ENCODE assay signal across 11 cellular contexts in genomic region chr3:100496711-100497261, GRCh38. TPM values are rescaled to one million over a fixed set of nuclear protein-coding genes. Genes with fewer than 3 reads are reported as not detected.
DNase-seq lines count a peak whose midpoint lies in the region; ATAC-seq and TF ChIP-seq lines count a peak whose summit lies in the region.
"Had no signal": no experiment of that assay in that cellular context is flagged by ENCODE, and none has a peak within 500 bp of the region (broad histone marks: within the 10 kb centered on the region; RNA-seq: fewer than 3 reads in every experiment).

No MANE protein-coding gene starts in this region.

- H3K27ac Mint-ChIP-seq in endodermal cell (no peak overlapping the region), GM23338 (no peak overlapping the region)
- no peak overlapping the region for H3K27ac Mint-ChIP-seq in activated CD4-positive, alpha-beta T cell treated with anti-CD3 and anti-CD28 coated beads, Interleukin-2, amount 10 ng/mL, durations not matched to agents 24 days and 14 days
- no peak overlapping the region for H3K27ac Mint-ChIP-seq in activated CD4-positive, alpha-beta memory T cell treated with anti-CD3 and anti-CD28 coated beads for 36 hours

- H3K27me3 ChIP-seq in endodermal cell (ENCODE audit: control insufficient read depth, insufficient read depth, low read length, poor library complexity, severe bottlenecking) (no peaks in the 10 kb centered on the region), GM23338 (ENCODE audit: insufficient read depth) (no peaks in the 10 kb centered on the region)
- H3K27me3 ChIP-seq: esophagus muscularis mucosa had no signal

- no peaks in the 10 kb centered on the region for H3F3A ChIP-seq in GM23338 (replicated peaks; ENCODE audit: low read depth)

- CTCF ChIA-PET in activated CD4-positive, alpha-beta memory T cell treated with anti-CD3 and anti-CD28 coated beads for 36 hours (lab: Charles Lee) = interaction anchor here (0.6 kb wide), 1 partner anchor 1305 kb away, joined by 4 read pairs; no protein-coding TSS in a partner anchor

- H3K4me3 ChIP-seq in endodermal cell (ENCODE audit: low read length) (no peak overlapping the region), GM23338 (no peak overlapping the region)
- H3K4me3 ChIP-seq: esophagus muscularis mucosa, prostate gland had no signal

- H3K36me3 ChIP-seq in endodermal cell (ENCODE audit: control insufficient read depth, insufficient read depth, low read length) = no peaks in the 10 kb centered on the region
- no peaks in the 10 kb centered on the region for H3K36me3 ChIP-seq in GM23338 (ENCODE audit: insufficient read depth)
- H3K36me3 ChIP-seq: esophagus muscularis mucosa, prostate gland had no signal

- H3K27ac ChIP-seq in endodermal cell (ENCODE audit: low read depth, low read length) (no peak overlapping the region), GM23338 (ENCODE audit: low read depth) (no peak overlapping the region)
- H3K27ac ChIP-seq: esophagus muscularis mucosa, prostate gland had no signal

- TF ChIP-seq CTCF in endodermal cell (conservative IDR thresholded peaks at IDR 0.05) (no peak), GM23338 (conservative IDR thresholded peaks at IDR 0.05; ENCODE audit: low read depth in 2 of 2) (no peak)

- H3K4me1 ChIP-seq in endodermal cell (ENCODE audit: control insufficient read depth, insufficient read depth, low read length) (no peaks in the 10 kb centered on the region), GM23338 (ENCODE audit: insufficient read depth) (0 out of 2 replicates have a peak, but pooled peaks cover 2% of the 10 kb centered on the region)
- H3K4me1 ChIP-seq: prostate gland had no signal

- H4K20me1 ChIP-seq in GM23338 (replicated peaks; ENCODE audit: insufficient read depth) = no peaks in the 10 kb centered on the region

- H3K9ac ChIP-seq in endodermal cell (ENCODE audit: extremely low read depth, low read length, poor library complexity, severe bottlenecking) = no peak overlapping the region

- no peak overlapping the region for H2AFZ ChIP-seq in GM23338

- no peak overlapping the region for H3K4me2 ChIP-seq in GM23338

- H3K36me3 Mint-ChIP-seq in endodermal cell (ENCODE audit: low read depth) (no peaks in the 10 kb centered on the region), GM23338 (ENCODE audit: low read depth) (no peaks in the 10 kb centered on the region)
- no peaks in the 10 kb centered on the region for H3K36me3 Mint-ChIP-seq in activated CD4-positive, alpha-beta T cell treated with anti-CD3 and anti-CD28 coated beads, Interleukin-2, amount 10 ng/mL, durations not matched to agents 24 days and 14 days (ENCODE audit: low read depth)
- no peaks in the 10 kb centered on the region for H3K36me3 Mint-ChIP-seq in activated CD4-positive, alpha-beta memory T cell treated with anti-CD3 and anti-CD28 coated beads for 36 hours

- H3K4me3 Mint-ChIP-seq in endodermal cell (no peak overlapping the region), GM23338 (no peak overlapping the region)
- no peak overlapping the region for H3K4me3 Mint-ChIP-seq in activated CD4-positive, alpha-beta T cell treated with anti-CD3 and anti-CD28 coated beads, Interleukin-2, amount 10 ng/mL, durations not matched to agents 24 days and 14 days
- H3K4me3 Mint-ChIP-seq in activated CD4-positive, alpha-beta memory T cell treated with anti-CD3 and anti-CD28 coated beads for 36 hours = no peak overlapping the region

- intact Hi-C loops in activated CD4-positive, alpha-beta T cell treated with anti-CD3 and anti-CD28 coated beads, Interleukin-2, amount 10 ng/mL, durations not matched to agents 24 days and 14 days (cut with micrococcal nuclease) = no loop called here
- intact Hi-C loops in activated CD4-positive, alpha-beta memory T cell treated with anti-CD3 and anti-CD28 coated beads for 36 hours (cut with micrococcal nuclease) = loop anchor here (10.0 kb wide), 1 partner anchor 98 kb away; no protein-coding TSS in a partner anchor

- H3K79me2 ChIP-seq in GM23338 (replicated peaks; ENCODE audit: insufficient read depth) = 0 out of 2 replicates have a peak, but pooled peaks cover 3% of the 10 kb centered on the region

- H3K4me1 Mint-ChIP-seq in endodermal cell = peaks cover 4% of the 10 kb centered on the region
- peaks cover 7% of the 10 kb centered on the region for H3K4me1 Mint-ChIP-seq in activated CD4-positive, alpha-beta T cell treated with anti-CD3 and anti-CD28 coated beads, Interleukin-2, amount 10 ng/mL, durations not matched to agents 24 days and 14 days
- peaks cover 7% of the 10 kb centered on the region for H3K4me1 Mint-ChIP-seq in activated CD4-positive, alpha-beta memory T cell treated with anti-CD3 and anti-CD28 coated beads for 36 hours (ENCODE audit: low read depth)
- H3K4me1 Mint-ChIP-seq in GM23338 = peaks cover 7% of the 10 kb centered on the region

- POLR2A ChIA-PET in activated CD4-positive, alpha-beta memory T cell treated with anti-CD3 and anti-CD28 coated beads for 36 hours (lab: Charles Lee) = no interaction called here

- ATAC-seq in GM21576 (IDR thresholded peaks at IDR 0.05; ENCODE audit: unreplicated experiment) = peak; percentile 38
- ATAC-seq in HG03575 (IDR thresholded peaks at IDR 0.05; ENCODE audit: extremely low read depth, insufficient number of reproducible peaks, low FRiP score, unreplicated experiment) = peak; percentile 24
- ATAC-seq in GM23338 = no peak

- H3K9me3 Mint-ChIP-seq in endodermal cell = no peaks in the 10 kb centered on the region
- no peaks in the 10 kb centered on the region for H3K9me3 Mint-ChIP-seq in activated CD4-positive, alpha-beta T cell treated with anti-CD3 and anti-CD28 coated beads, Interleukin-2, amount 10 ng/mL, durations not matched to agents 24 days and 14 days
- H3K9me3 Mint-ChIP-seq in activated CD4-positive, alpha-beta memory T cell treated with anti-CD3 and anti-CD28 coated beads for 36 hours = no peaks in the 10 kb centered on the region
- no peaks in the 10 kb centered on the region for H3K9me3 Mint-ChIP-seq in GM23338

- H3K9me2 ChIP-seq in GM23338 (ENCODE audit: insufficient read depth) = peaks cover 6% of the 10 kb centered on the region; the same call in 1 of the 2 replicates

- H3K9me3 ChIP-seq in endodermal cell (ENCODE audit: control insufficient read depth, low read length) = no peaks in the 10 kb centered on the region
- H3K9me3 ChIP-seq: esophagus muscularis mucosa, prostate gland had no signal

- H3K27me3 Mint-ChIP-seq in endodermal cell (ENCODE audit: insufficient read depth) (no peaks in the 10 kb centered on the region), GM23338 (ENCODE audit: insufficient read depth, low read depth, poor library complexity) (peaks cover 2% of the 10 kb centered on the region)
- H3K27me3 Mint-ChIP-seq in activated CD4-positive, alpha-beta T cell treated with anti-CD3 and anti-CD28 coated beads, Interleukin-2, amount 10 ng/mL, durations not matched to agents 24 days and 14 days = peaks cover 19% of the 10 kb centered on the region
- H3K27me3 Mint-ChIP-seq in activated CD4-positive, alpha-beta memory T cell treated with anti-CD3 and anti-CD28 coated beads for 36 hours = peaks cover 16% of the 10 kb centered on the region

- DNase-seq in Daoy (ENCODE audit: low read depth) (peak; percentile 47), dedifferentiated amniotic fluid mesenchymal stem cell (ENCODE audit: extremely low spot score) (peak; percentile 33), endodermal cell (no peak), GM23338 (ENCODE audit: low spot score) (no peak)
- no peak for DNase-seq in activated CD4-positive, alpha-beta T cell treated with anti-CD3 and anti-CD28 coated beads, Interleukin-2, amount 10 ng/mL, durations not matched to agents 24 days and 14 days
- DNase-seq in activated CD4-positive, alpha-beta memory T cell treated with anti-CD3 and anti-CD28 coated beads for 36 hours = no peak
- DNase-seq: DMS79 had no signal

TF ChIP-seq in GM23338, 12 proteins besides CTCF, POLR2A, EP300 and RAD21 (continues in another document):
- TF ChIP-seq CREB1 (CRISPR knock-in tag; IDR thresholded peaks at IDR 0.05; ENCODE audit: low read depth) = no peak
- TF ChIP-seq JUNB (IDR thresholded peaks at IDR 0.05; ENCODE audit: unreplicated experiment) = no peak
- no peak for TF ChIP-seq EZH2 (IDR thresholded peaks at IDR 0.05; ENCODE audit: low read depth, unreplicated experiment)
- TF ChIP-seq ZNF331 (CRISPR knock-in tag; IDR thresholded peaks at IDR 0.05; ENCODE audit: low read depth) = no peak
- no peak for TF ChIP-seq POLR2AphosphoS5 (IDR thresholded peaks at IDR 0.05; ENCODE audit: low read depth)
- TF ChIP-seq ZNF114 (CRISPR knock-in tag; IDR thresholded peaks at IDR 0.05) = no peak
- TF ChIP-seq STAT1 (IDR thresholded peaks at IDR 0.05; ENCODE audit: unreplicated experiment) = no peak

RNA-seq across cellular contexts. Expression of gene TMEM45A, which starts 4.4 kb away (rescaled TPM):
- total RNA-seq in Daoy (2014; rRNA removed; shearing (Covaris generic)) = 24.5 and 26.9 TPM in 2 replicates
- total RNA-seq in endodermal cell = 1 to 10 TPM; 5.8 to 7.8 TPM
- 17.6 TPM for polyA plus RNA-seq in endodermal cell (2013, experiment 1 of 2)
- polyA plus RNA-seq in endodermal cell (2013, experiment 2 of 2) = 15.0 TPM
- total RNA-seq in activated CD4-positive, alpha-beta T cell treated with anti-CD3 and anti-CD28 coated beads, Interleukin-2, amount 10 ng/mL, durations not matched to agents 24 days and 14 days = 0.26 TPM in 1 of 2 replicates, not detected in the other
- under 1 TPM; 0.65 to 0.74 TPM for total RNA-seq in activated CD4-positive, alpha-beta memory T cell treated with anti-CD3 and anti-CD28 coated beads for 36 hours
- 6.5 and 7.0 TPM in 2 replicates for total RNA-seq in GM23338 (2014; rRNA removed; shearing (Covaris generic))
- polyA plus RNA-seq in GM23338 (2016; fragmentation: Nextera tagmentation; extraction: Ambion mirVana) = 11.1 and 12.7 TPM in 2 replicates

Comparison
In these comparisons a context has a peak if more than half of its experiments do, and no peak if none do; other contexts are left out.
1. DNase-seq: peak in Daoy (single experiment) and dedifferentiated amniotic fluid mesenchymal stem cell (single experiment); none in endodermal cell (single experiment), activated CD4-positive, alpha-beta T cell treated with anti-CD3 and anti-CD28 coated beads, Interleukin-2, amount 10 ng/mL, durations not matched to agents 24 days and 14 days (single experiment), activated CD4-positive, alpha-beta memory T cell treated with anti-CD3 and anti-CD28 coated beads for 36 hours (single experiment) and GM23338 (single experiment).